ENCODE assay signal across 9 cellular contexts in the genomic region with DNA sequence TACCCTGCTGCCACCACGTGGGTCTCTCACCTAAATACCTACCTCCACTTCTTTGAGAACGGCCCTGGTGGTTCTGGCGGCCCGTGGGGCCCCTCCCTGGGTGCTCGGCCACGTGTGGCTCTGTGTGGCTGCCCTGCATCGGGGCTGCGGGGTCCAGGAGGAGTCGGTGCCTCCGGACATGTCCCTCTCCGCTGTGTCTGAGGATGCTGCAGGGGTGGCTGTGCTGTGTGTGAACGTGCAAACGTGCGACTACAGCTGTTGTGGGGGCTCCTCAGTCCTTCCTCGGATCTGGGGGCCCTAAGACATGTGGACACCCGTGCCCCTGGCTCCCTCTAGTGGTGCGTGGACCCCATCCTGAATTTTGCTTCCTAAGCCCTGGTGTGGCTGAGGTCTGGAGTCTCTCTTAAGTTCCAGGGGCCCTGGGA.
DNase-seq lines count a peak whose midpoint lies in the region; ATAC-seq lines count a peak whose summit lies in the region.
"Had no signal": no experiment of that assay in that cellular context is flagged by ENCODE, and none has a peak within 500 bp of the region (broad histone marks: within the 10 kb centered on the region; RNA-seq: fewer than 3 reads in every experiment).

No MANE protein-coding gene starts in this region.

- H3K36me3 ChIP-seq in HAP-1 (replicated peaks), result no peaks in the 10 kb centered on the region

- H3K9me3 ChIP-seq in HAP-1, result no peaks in the 10 kb centered on the region

- no peak overlapping the region for H3K4me3 ChIP-seq in HAP-1

- peak; percentile 77 for DNase-seq in Ammon's horn (ENCODE audit: low spot score)
- peak; percentile 8 to 62 for DNase-seq in HAP-1 (ENCODE audit: low spot score in 2 of 2)
- peak in 33 of 58 donors; percentile 16 to 65 (median 28) for DNase-seq in anterior cingulate cortex (lab: John Stamatoyannopoulos, UW)
- DNase-seq in left kidney (ENCODE audit: low read depth, low spot score), result peak; percentile 13
- no peak for DNase-seq in activated gamma-delta T cell (lab: John Stamatoyannopoulos, UW)
- DNase-seq in NCI-H2171 (lab: John Stamatoyannopoulos, UW), result no peak
- DNase-seq: IMR-90 had no signal

- ATAC-seq in HG03108 (IDR thresholded peaks at IDR 0.05; ENCODE audit: unreplicated experiment) (no peak), HG02759 (IDR thresholded peaks at IDR 0.05; ENCODE audit: unreplicated experiment) (no peak)

- peaks cover 11% of the 10 kb centered on the region for H3K4me1 ChIP-seq in HAP-1

- no peaks in the 10 kb centered on the region for H3K27me3 ChIP-seq in HAP-1 (ENCODE audit: low read depth)

- in situ Hi-C loops in HAP-1 (cut with MboI; ENCODE audit: low sequenced_read_pairs), result no loop called here

Comparison
In these comparisons a context has a peak if more than half of its experiments do, and no peak if none do; other contexts are left out.
1. DNase-seq: peak in Ammon's horn (single experiment), HAP-1 (2 of 2), anterior cingulate cortex (33 of 58) and left kidney (single experiment); none in activated gamma-delta T cell (single experiment) and NCI-H2171 (single experiment).